Comparison of ENCODE assay signal across 10 cellular contexts in the genomic region with DNA sequence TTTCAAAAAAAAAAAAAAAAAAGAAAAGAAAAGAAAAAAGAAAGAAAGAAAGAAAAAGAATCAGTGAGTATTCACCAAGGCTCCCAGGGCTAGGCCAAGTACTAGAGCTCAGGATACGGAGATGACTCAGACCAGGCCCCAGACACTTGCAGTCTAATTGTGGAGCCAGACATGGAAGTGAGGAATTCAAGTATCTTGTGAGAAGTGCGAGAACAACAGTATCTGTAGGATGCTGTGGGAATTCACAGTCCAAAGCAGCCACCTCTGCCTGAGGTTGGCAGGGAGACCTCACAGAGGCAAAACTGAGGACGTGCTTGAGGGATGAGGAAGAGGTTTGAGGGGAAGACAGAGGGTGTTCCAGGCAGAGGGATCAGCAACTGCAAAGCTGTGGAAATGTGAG. TPM values are rescaled to one million over a fixed set of nuclear protein-coding genes. Genes with fewer than 3 reads are reported as not detected.
DNase-seq lines count a peak whose midpoint lies in the region; ATAC-seq and TF ChIP-seq lines count a peak whose summit lies in the region.
"Had no signal": no experiment of that assay in that cellular context is flagged by ENCODE, and none has a peak within 500 bp of the region (broad histone marks: within the 10 kb centered on the region; RNA-seq: fewer than 3 reads in every experiment).

No MANE protein-coding gene starts in this region.

- CTCF ChIA-PET in CD4-positive, alpha-beta memory T cell (lab: Charles Lee; ENCODE audit: partially characterized antibody): interaction anchor here (1.0 kb wide), 1 partner anchor 21 kb away, joined by 3 read pairs; a partner anchor contains a TSS

- H3K4me3 Mint-ChIP-seq in CD4-positive, alpha-beta memory T cell: peak overlapping the region in 7 of 8 donors; percentile 20 to 79 (median 55)
- peak overlapping the region; percentile 64 for H3K4me3 Mint-ChIP-seq in activated naive CD8-positive, alpha-beta T cell treated with anti-CD3 and anti-CD28 coated beads, Interleukin-2, amount 50 U/mL, for 24 hours
- H3K4me3 Mint-ChIP-seq in CD14-positive monocyte: no peak overlapping the region

- no peak for DNase-seq in CD4-positive, alpha-beta memory T cell
- DNase-seq in activated naive CD8-positive, alpha-beta T cell treated with anti-CD3 and anti-CD28 coated beads, Interleukin-2, amount 50 U/mL, for 24 hours: no peak
- DNase-seq in SW480 (ENCODE audit: low spot score): no peak
- DNase-seq in NCI-H2196 (lab: John Stamatoyannopoulos, UW; ENCODE audit: unreplicated experiment): no peak
- no peak for DNase-seq in CD14-positive monocyte (ENCODE audit: low spot score)
- DNase-seq: activated CD4-positive, alpha-beta T cell treated with anti-CD3 and anti-CD28 coated beads for 48 hours had no signal

- no peak for ATAC-seq in activated naive CD8-positive, alpha-beta T cell treated with anti-CD3 and anti-CD28 coated beads, Interleukin-2, amount 50 U/mL, for 24 hours
- no peak for ATAC-seq in GM18505 (IDR thresholded peaks at IDR 0.05; ENCODE audit: unreplicated experiment)

- no peaks in the 10 kb centered on the region for H3K36me3 ChIP-seq in CD4-positive, alpha-beta memory T cell (ENCODE audit: insufficient read depth, low read length)
- H3K36me3 ChIP-seq in KOPT-K1 (ENCODE audit: insufficient read depth, low read length): no peaks in the 10 kb centered on the region
- peaks cover 8% of the 10 kb centered on the region for H3K36me3 ChIP-seq in mesodermal cell (ENCODE audit: control insufficient read depth, insufficient read depth, low read length)

- H3K27me3 Mint-ChIP-seq in CD4-positive, alpha-beta memory T cell: no peaks in the 10 kb centered on the region
- peaks cover 5% of the 10 kb centered on the region for H3K27me3 Mint-ChIP-seq in activated naive CD8-positive, alpha-beta T cell treated with anti-CD3 and anti-CD28 coated beads, Interleukin-2, amount 50 U/mL, for 24 hours
- peaks cover 0 to 1% (median 0%) of the 10 kb centered on the region in 3 donors for H3K27me3 Mint-ChIP-seq in CD14-positive monocyte (ENCODE audit: low read depth in 3 of 3)

- H3K27ac ChIP-seq in CD4-positive, alpha-beta memory T cell (ENCODE audit: low read depth, low read length): no peak overlapping the region
- peak overlapping the region; percentile 92 for H3K27ac ChIP-seq in KOPT-K1 (ENCODE audit: low read depth, low read length, poor library complexity, severe bottlenecking)
- H3K27ac ChIP-seq in mesodermal cell (ENCODE audit: low read depth, low read length, severe bottlenecking): peak overlapping the region; percentile 89

- intact Hi-C loops in CD4-positive, alpha-beta memory T cell (cut with micrococcal nuclease): no loop called here
- intact Hi-C loops in CD14-positive monocyte (cut with micrococcal nuclease): no loop called here

- H3K9me3 ChIP-seq in CD4-positive, alpha-beta memory T cell (ENCODE audit: control insufficient read depth in 1 of 2, low read length in 2 of 2): no peaks in the 10 kb centered on the region
- H3K9me3 ChIP-seq in KOPT-K1 (ENCODE audit: insufficient read depth, low read length, poor library complexity, severe bottlenecking): no peaks in the 10 kb centered on the region
- no peaks in the 10 kb centered on the region for H3K9me3 ChIP-seq in mesodermal cell (ENCODE audit: control insufficient read depth, low read length)

- peaks cover 0 to 1% (median 0%) of the 10 kb centered on the region in 8 donors for H3K9me3 Mint-ChIP-seq in CD4-positive, alpha-beta memory T cell
- no peaks in the 10 kb centered on the region for H3K9me3 Mint-ChIP-seq in activated naive CD8-positive, alpha-beta T cell treated with anti-CD3 and anti-CD28 coated beads, Interleukin-2, amount 50 U/mL, for 24 hours
- H3K9me3 Mint-ChIP-seq in CD14-positive monocyte: peaks cover 0 to 3% (median 0%) of the 10 kb centered on the region in 7 donors

- no peaks in the 10 kb centered on the region for H3K27me3 ChIP-seq in CD4-positive, alpha-beta memory T cell (ENCODE audit: insufficient read depth, low read length)

- 60 to 79% methylated on average over 3 of the region's 3 CpGs for WGBS in mesodermal cell (ENCODE audit: insufficient coverage in 2 of 2), 2 experiments

- no peak for TF ChIP-seq CTCF in CD14-positive monocyte (IDR thresholded peaks at IDR 0.05)

- H3K4me3 ChIP-seq in CD4-positive, alpha-beta memory T cell (ENCODE audit: low read length in 2 of 2): no peak overlapping the region
- H3K4me3 ChIP-seq in mesodermal cell (ENCODE audit: extremely low read depth, insufficient read depth, low read length, poor library complexity, severe bottlenecking): no peak overlapping the region

- TF ChIP-seq POLR2A in GM18505 (IDR thresholded peaks at IDR 0.05; ENCODE audit: borderline replicate concordance, extremely low read depth, insufficient read depth, insufficient read length): no peak

- peaks cover 10 to 31% (median 23%) of the 10 kb centered on the region in 4 donors for H3K4me1 Mint-ChIP-seq in CD4-positive, alpha-beta memory T cell
- peaks cover 21% of the 10 kb centered on the region for H3K4me1 Mint-ChIP-seq in activated naive CD8-positive, alpha-beta T cell treated with anti-CD3 and anti-CD28 coated beads, Interleukin-2, amount 50 U/mL, for 24 hours
- peaks cover 18% of the 10 kb centered on the region for H3K4me1 Mint-ChIP-seq in CD14-positive monocyte

- peaks cover 21% of the 10 kb centered on the region for H3K4me1 ChIP-seq in CD4-positive, alpha-beta memory T cell (ENCODE audit: insufficient read depth, low read length)
- H3K4me1 ChIP-seq in mesodermal cell (ENCODE audit: control insufficient read depth, insufficient read depth, low read length, poor library complexity, severe bottlenecking): peaks cover 27% of the 10 kb centered on the region

- POLR2A ChIA-PET in CD4-positive, alpha-beta memory T cell (lab: Charles Lee; ENCODE audit: partially characterized antibody): interaction anchor here (5.0 kb wide), 1 partner anchor 13 kb away, joined by 91 read pairs; a partner anchor contains a TSS

- peak overlapping the region in 5 of 7 donors; percentile 36 to 90 (median 67) for H3K27ac Mint-ChIP-seq in CD4-positive, alpha-beta memory T cell
- H3K27ac Mint-ChIP-seq in activated naive CD8-positive, alpha-beta T cell treated with anti-CD3 and anti-CD28 coated beads, Interleukin-2, amount 50 U/mL, for 24 hours: no peak overlapping the region
- peak overlapping the region in 1 of 7 donors; percentile 46 for H3K27ac Mint-ChIP-seq in CD14-positive monocyte

- H3K36me3 Mint-ChIP-seq in CD4-positive, alpha-beta memory T cell: peaks cover 0 to 1% of the 10 kb centered on the region in 2 donors
- no peaks in the 10 kb centered on the region for H3K36me3 Mint-ChIP-seq in activated naive CD8-positive, alpha-beta T cell treated with anti-CD3 and anti-CD28 coated beads, Interleukin-2, amount 50 U/mL, for 24 hours (ENCODE audit: low read depth)
- no peaks in the 10 kb centered on the region for H3K36me3 Mint-ChIP-seq in CD14-positive monocyte

RNA-seq across cellular contexts. Expression of a gene that starts 14.0 kb away (rescaled TPM):
- total RNA-seq in CD4-positive, alpha-beta memory T cell: 100 to 1,000 TPM; 558 to 563 TPM
- polyA plus RNA-seq in CD4-positive, alpha-beta memory T cell: 1,000 to 10,000 TPM; 1,058 to 1,115 TPM
- polyA plus RNA-seq in mesodermal cell (2013, experiment 1 of 2): 969 TPM
- polyA plus RNA-seq in mesodermal cell (2013, experiment 2 of 2): 813 TPM
- 1,000 to 10,000 TPM; 1,429 to 1,628 TPM for polyA plus RNA-seq in CD14-positive monocyte

RNA-seq across cellular contexts. Expression of a gene that starts 20.4 kb away (rescaled TPM):
- not detected for total RNA-seq in CD4-positive, alpha-beta memory T cell
- not detected for polyA plus RNA-seq in CD4-positive, alpha-beta memory T cell
- 3.1 TPM for polyA plus RNA-seq in mesodermal cell (2013, experiment 1 of 2)
- polyA plus RNA-seq in mesodermal cell (2013, experiment 2 of 2): 2.7 TPM
- polyA plus RNA-seq in CD14-positive monocyte: not detected

RNA-seq across cellular contexts. Expression of a gene that starts 24.3 kb away (rescaled TPM):
- total RNA-seq in CD4-positive, alpha-beta memory T cell: 10 to 100 TPM; 75.8 to 86.3 TPM
- polyA plus RNA-seq in CD4-positive, alpha-beta memory T cell: 100 to 1,000 TPM; 167 to 276 TPM
- 155 TPM for polyA plus RNA-seq in mesodermal cell (2013, experiment 1 of 2)
- 131 TPM for polyA plus RNA-seq in mesodermal cell (2013, experiment 2 of 2)
- 100 to 1,000 TPM; 279 to 388 TPM for polyA plus RNA-seq in CD14-positive monocyte

RNA-seq across cellular contexts. Expression of a gene that starts 28.5 kb away (rescaled TPM):
- total RNA-seq in CD4-positive, alpha-beta memory T cell: not detected
- not detected for polyA plus RNA-seq in CD4-positive, alpha-beta memory T cell
- polyA plus RNA-seq in mesodermal cell (2013, experiment 1 of 2): not detected
- not detected for polyA plus RNA-seq in mesodermal cell (2013, experiment 2 of 2)
- polyA plus RNA-seq in CD14-positive monocyte: not detected
- polyA plus RNA-seq: thymus had no signal

RNA-seq across cellular contexts. Expression of a gene that starts 40.2 kb away (rescaled TPM):
- total RNA-seq in CD4-positive, alpha-beta memory T cell: 1 to 10 TPM; 1.3 to 1.4 TPM
- under 1 TPM in 1 of 2 donors, not detected in 1; 0.36 TPM for polyA plus RNA-seq in CD4-positive, alpha-beta memory T cell
- 2.5 TPM for polyA plus RNA-seq in mesodermal cell (2013, experiment 1 of 2)
- polyA plus RNA-seq in mesodermal cell (2013, experiment 2 of 2): 2.2 TPM
- under 1 TPM; 0.10 to 0.11 TPM for polyA plus RNA-seq in CD14-positive monocyte

Comparison
In these comparisons a context has a peak if more than half of its experiments do, and no peak if none do; other contexts are left out.
1. H3K4me3 Mint-ChIP-seq: peak in CD4-positive, alpha-beta memory T cell (7 of 8) and activated naive CD8-positive, alpha-beta T cell treated with anti-CD3 and anti-CD28 coated beads, Interleukin-2, amount 50 U/mL, for 24 hours (single experiment); none in CD14-positive monocyte (0 of 2).